Comparison of ENCODE assay signal across 12 cellular contexts in genomic region chr3:52696830-52697621, GRCh38. TPM values are rescaled to one million over a fixed set of nuclear protein-coding genes. Genes with fewer than 3 reads are reported as not detected.
DNase-seq lines count a peak whose midpoint lies in the region; ATAC-seq and TF ChIP-seq lines count a peak whose summit lies in the region.
"Had no signal": no experiment of that assay in that cellular context is flagged by ENCODE, and none has a peak within 500 bp of the region (broad histone marks: within the 10 kb centered on the region; RNA-seq: fewer than 3 reads in every experiment).

No MANE protein-coding gene starts in this region.

- H3K4me3 ChIP-seq in GM08714 (ENCODE audit: low read length) (peak overlapping the region; percentile 45; the same call in 1 of the 2 replicates), coronary artery (no peak overlapping the region)
- H3K4me3 ChIP-seq: spleen had no signal

- no peaks in the 10 kb centered on the region for H3K9me3 Mint-ChIP-seq in memory B cell

- H3K4me1 Mint-ChIP-seq in T-helper 17 cell (peaks cover 8% of the 10 kb centered on the region), memory B cell (peaks cover 5% of the 10 kb centered on the region)

- no peak overlapping the region for H3K27ac ChIP-seq in coronary artery

- no peak for ATAC-seq in T-helper 17 cell
- ATAC-seq in memory B cell (ENCODE audit: low read depth): peak; percentile 57
- ATAC-seq in HG03039 (IDR thresholded peaks at IDR 0.05; ENCODE audit: unreplicated experiment): no peak
- ATAC-seq: left lobe of liver had no signal

- no peak for TF ChIP-seq CTCF in coronary artery (IDR thresholded peaks at IDR 0.05)

- H3K4me3 Mint-ChIP-seq in T-helper 17 cell (no peak overlapping the region), memory B cell (no peak overlapping the region)

- H3K27ac Mint-ChIP-seq in T-helper 17 cell (peak overlapping the region; percentile 27), memory B cell (peak overlapping the region; percentile 84)

- H3K27me3 Mint-ChIP-seq in T-helper 17 cell: no peaks in the 10 kb centered on the region
- H3K27me3 Mint-ChIP-seq in memory B cell: no peaks in the 10 kb centered on the region

- DNase-seq in CD1c-positive myeloid dendritic cell (ENCODE audit: extremely low spot score): peak; percentile 57
- DNase-seq in T-helper 17 cell: no peak
- no peak for DNase-seq in memory B cell (ENCODE audit: low spot score in 2 of 2)
- DNase-seq in NCI-H69 (lab: John Stamatoyannopoulos, UW): no peak
- no peak for DNase-seq in coronary artery (ENCODE audit: low spot score)
- DNase-seq in COR-L47 (lab: John Stamatoyannopoulos, UW): no peak
- DNase-seq: NCI-H187, spleen, SW 1271 had no signal

- H3K36me3 Mint-ChIP-seq in T-helper 17 cell (ENCODE audit: low read depth) (peaks cover 7% of the 10 kb centered on the region), memory B cell (peaks cover 18% of the 10 kb centered on the region)

- no peaks in the 10 kb centered on the region for H3K9me3 ChIP-seq in T-helper 17 cell (ENCODE audit: control insufficient read depth, low read length, poor library complexity, severe bottlenecking)
- H3K9me3 ChIP-seq: spleen had no signal

RNA-seq across cellular contexts. Expression of gene GLT8D1, which starts 8.6 kb away (rescaled TPM):
- total RNA-seq in T-helper 17 cell: 10 to 100 TPM; 18.9 to 23.0 TPM

RNA-seq across cellular contexts. Expression of gene SPCS1, which starts 8.9 kb away (rescaled TPM):
- 10 to 100 TPM; 62.6 to 63.7 TPM for total RNA-seq in T-helper 17 cell

RNA-seq across cellular contexts. Expression of gene GNL3, which starts 11.2 kb away (rescaled TPM):
- total RNA-seq in T-helper 17 cell: 100 to 1,000 TPM; 109 to 117 TPM

RNA-seq across cellular contexts. Expression of gene PBRM1, which starts 11.3 kb away (rescaled TPM):
- total RNA-seq in T-helper 17 cell: 10 to 100 TPM; 62.8 to 70.8 TPM
